ENCODE assay signal across 10 cellular contexts in genomic region chr1:66980745-66981367, GRCh38. TPM values are rescaled to one million over a fixed set of nuclear protein-coding genes. Genes with fewer than 3 reads are reported as not detected.
DNase-seq lines count a peak whose midpoint lies in the region; ATAC-seq, FAIRE-seq and TF ChIP-seq lines count a peak whose summit lies in the region.
"Had no signal": no experiment of that assay in that cellular context is flagged by ENCODE, and none has a peak within 500 bp of the region (broad histone marks: within the 10 kb centered on the region; RNA-seq: fewer than 3 reads in every experiment).

No MANE protein-coding gene starts in this region.

- peaks cover 50% of the 10 kb centered on the region for H3K36me3 Mint-ChIP-seq in activated CD4-positive, alpha-beta T cell treated with anti-CD3 and anti-CD28 coated beads, Interleukin-2, amount 10 ng/mL, durations not matched to agents 24 days and 14 days (ENCODE audit: low read depth)
- peaks cover 4% of the 10 kb centered on the region for H3K36me3 Mint-ChIP-seq in T-helper 17 cell (ENCODE audit: low read depth)

- intact Hi-C loops in activated CD4-positive, alpha-beta T cell treated with anti-CD3 and anti-CD28 coated beads, Interleukin-2, amount 10 ng/mL, durations not matched to agents 24 days and 14 days (cut with micrococcal nuclease) = loop anchor here (2.0 to 5.0 kb wide), 4 partner anchors 16 to 451 kb away; partner anchors contain the start of genes DNAI4, MIER1 and SERBP1

- no peak overlapping the region for H3K4me3 ChIP-seq in fibroblast of the aortic adventitia (ENCODE audit: low read depth, low read length)

- H3K4me3 Mint-ChIP-seq in activated CD4-positive, alpha-beta T cell treated with anti-CD3 and anti-CD28 coated beads, Interleukin-2, amount 10 ng/mL, durations not matched to agents 24 days and 14 days = peak overlapping the region; percentile 79
- H3K4me3 Mint-ChIP-seq in T-helper 17 cell = peak overlapping the region; percentile 67
- H3K4me3 Mint-ChIP-seq in stimulated activated naive CD8-positive, alpha-beta T cell treated with anti-CD3 and anti-CD28 coated beads, Interleukin-15, amount 100 ng/mL, for 72 hours = peak overlapping the region; percentile 59

- peaks cover 27% of the 10 kb centered on the region for H3K4me1 Mint-ChIP-seq in activated CD4-positive, alpha-beta T cell treated with anti-CD3 and anti-CD28 coated beads, Interleukin-2, amount 10 ng/mL, durations not matched to agents 24 days and 14 days
- peaks cover 17% of the 10 kb centered on the region for H3K4me1 Mint-ChIP-seq in T-helper 17 cell
- H3K4me1 Mint-ChIP-seq in stimulated activated naive CD8-positive, alpha-beta T cell treated with anti-CD3 and anti-CD28 coated beads, Interleukin-15, amount 100 ng/mL, for 72 hours = peaks cover 35% of the 10 kb centered on the region

- H3K27me3 Mint-ChIP-seq in activated CD4-positive, alpha-beta T cell treated with anti-CD3 and anti-CD28 coated beads, Interleukin-2, amount 10 ng/mL, durations not matched to agents 24 days and 14 days = no peaks in the 10 kb centered on the region
- no peaks in the 10 kb centered on the region for H3K27me3 Mint-ChIP-seq in T-helper 17 cell
- H3K27me3 Mint-ChIP-seq in stimulated activated naive CD8-positive, alpha-beta T cell treated with anti-CD3 and anti-CD28 coated beads, Interleukin-15, amount 100 ng/mL, for 72 hours = no peaks in the 10 kb centered on the region
- H3K27me3 Mint-ChIP-seq: dendritic cell treated with granulocyte-macrophage colony-stimulating factor and Interleukin-4, amounts not matched to agents 40 ng/mL and 50 ng/mL, for 4 days had no signal

- no peak for TF ChIP-seq CTCF in fibroblast of the aortic adventitia (IDR thresholded peaks at IDR 0.05; ENCODE audit: insufficient read depth, low read length)

- DNase-seq in activated CD4-positive, alpha-beta T cell treated with anti-CD3 and anti-CD28 coated beads, Interleukin-2, amount 10 ng/mL, durations not matched to agents 24 days and 14 days = no peak
- DNase-seq in activated CD4-positive, alpha-beta T cell treated with anti-CD3 and anti-CD28 coated beads for 48 hours = no peak
- DNase-seq in T-helper 17 cell (no peak), fibroblast of the aortic adventitia (ENCODE audit: low read depth) (peak; percentile 42), frontal cortex (ENCODE audit: low spot score in 2 of 2) (no peak)
- no peak for DNase-seq in stimulated activated naive CD8-positive, alpha-beta T cell treated with anti-CD3 and anti-CD28 coated beads, Interleukin-15, amount 100 ng/mL, for 72 hours
- DNase-seq: WERI-Rb-1 had no signal

- H3K27ac Mint-ChIP-seq in activated CD4-positive, alpha-beta T cell treated with anti-CD3 and anti-CD28 coated beads, Interleukin-2, amount 10 ng/mL, durations not matched to agents 24 days and 14 days = peak overlapping the region; percentile 83
- H3K27ac Mint-ChIP-seq in T-helper 17 cell = peak overlapping the region; percentile 89
- peak overlapping the region; percentile 59 to 69 for H3K27ac Mint-ChIP-seq in stimulated activated naive CD8-positive, alpha-beta T cell treated with anti-CD3 and anti-CD28 coated beads, Interleukin-15, amount 100 ng/mL, for 72 hours
- H3K27ac Mint-ChIP-seq: dendritic cell treated with granulocyte-macrophage colony-stimulating factor and Interleukin-4, amounts not matched to agents 40 ng/mL and 50 ng/mL, for 4 days had no signal

- no peak for FAIRE-seq in frontal cortex (lab: Jason Lieb, UNC)

- H3K9me3 ChIP-seq in T-helper 17 cell (ENCODE audit: control insufficient read depth, low read length, poor library complexity, severe bottlenecking) = no peaks in the 10 kb centered on the region

- ATAC-seq in T-helper 17 cell (peak; percentile 17), GM18502 (IDR thresholded peaks at IDR 0.05; ENCODE audit: poor library complexity, unreplicated experiment) (no peak), HG02852 (IDR thresholded peaks at IDR 0.05; ENCODE audit: unreplicated experiment) (no peak)
- no peak for ATAC-seq in stimulated activated naive CD8-positive, alpha-beta T cell treated with anti-CD3 and anti-CD28 coated beads, Interleukin-15, amount 100 ng/mL, for 72 hours

- H3K9me3 Mint-ChIP-seq in activated CD4-positive, alpha-beta T cell treated with anti-CD3 and anti-CD28 coated beads, Interleukin-2, amount 10 ng/mL, durations not matched to agents 24 days and 14 days = no peaks in the 10 kb centered on the region
- no peaks in the 10 kb centered on the region for H3K9me3 Mint-ChIP-seq in stimulated activated naive CD8-positive, alpha-beta T cell treated with anti-CD3 and anti-CD28 coated beads, Interleukin-15, amount 100 ng/mL, for 72 hours
- H3K9me3 Mint-ChIP-seq: dendritic cell treated with granulocyte-macrophage colony-stimulating factor and Interleukin-4, amounts not matched to agents 40 ng/mL and 50 ng/mL, for 4 days had no signal

RNA-seq across cellular contexts. Expression of gene MIER1, which starts 56.1 kb away (rescaled TPM):
- total RNA-seq in activated CD4-positive, alpha-beta T cell treated with anti-CD3 and anti-CD28 coated beads, Interleukin-2, amount 10 ng/mL, durations not matched to agents 24 days and 14 days = 51.8 and 54.9 TPM in 2 replicates
- 10 to 100 TPM; 82.4 to 90.5 TPM for total RNA-seq in T-helper 17 cell
- 62.2 and 114 TPM in 2 replicates for total RNA-seq in fibroblast of the aortic adventitia (ENCODE audit: low replicate concordance)
- 37.1 TPM for total RNA-seq in frontal cortex

RNA-seq across cellular contexts. Expression of gene DNAI4, which starts 56.2 kb away (rescaled TPM):
- 0.26 and 2.7 TPM in 2 replicates for total RNA-seq in activated CD4-positive, alpha-beta T cell treated with anti-CD3 and anti-CD28 coated beads, Interleukin-2, amount 10 ng/mL, durations not matched to agents 24 days and 14 days
- total RNA-seq in T-helper 17 cell = 1 to 10 TPM; 5.2 to 7.2 TPM
- 3.6 and 11.4 TPM in 2 replicates for total RNA-seq in fibroblast of the aortic adventitia (ENCODE audit: low replicate concordance)
- 42.4 TPM for total RNA-seq in frontal cortex
